ENCODE assay signal across 11 cellular contexts in genomic region chr6:41288025-41288777, GRCh38. TPM values are rescaled to one million over a fixed set of nuclear protein-coding genes. Genes with fewer than 3 reads are reported as not detected.
DNase-seq lines count a peak whose midpoint lies in the region; ATAC-seq, FAIRE-seq and TF ChIP-seq lines count a peak whose summit lies in the region.
"Had no signal": no experiment of that assay in that cellular context is flagged by ENCODE, and none has a peak within 500 bp of the region (broad histone marks: within the 10 kb centered on the region; RNA-seq: fewer than 3 reads in every experiment).

No MANE protein-coding gene starts in this region.

- H3K36me3 ChIP-seq in small intestine (ENCODE audit: control insufficient read depth in 2 of 2, insufficient read depth in 2 of 2, low read length in 2 of 2) (no peaks in the 10 kb centered on the region), uterus (no peaks in the 10 kb centered on the region), colonic mucosa (no peaks in the 10 kb centered on the region)

- 13 to 30% (median 22%) methylated on average over 6 of the region's 6 CpGs for WGBS in small intestine, 3 donors

- no peak overlapping the region for H3K27ac ChIP-seq in small intestine (ENCODE audit: low read depth in 1 of 2, low read length in 1 of 2)
- H3K27ac ChIP-seq in uterus = no peak overlapping the region
- H3K27ac ChIP-seq in colonic mucosa = no peak overlapping the region

- TF ChIP-seq CTCF in activated B cell treated with CpG ODN at 0.5 μM for 24 hours (IDR thresholded peaks at IDR 0.05) (no peak), uterus (IDR thresholded peaks at IDR 0.05) (no peak), colonic mucosa (IDR thresholded peaks at IDR 0.05) (no peak)

- no peaks in the 10 kb centered on the region for H3K9me3 Mint-ChIP-seq in activated B cell treated with CpG ODN at 0.5 μM for 24 hours

- no peak overlapping the region for H3K4me3 Mint-ChIP-seq in activated B cell treated with CpG ODN at 0.5 μM for 24 hours

- no peaks in the 10 kb centered on the region for H3K27me3 ChIP-seq in small intestine (ENCODE audit: control insufficient read depth in 2 of 2, insufficient read depth in 2 of 2, low read length in 2 of 2)
- H3K27me3 ChIP-seq in uterus = no peaks in the 10 kb centered on the region
- H3K27me3 ChIP-seq in colonic mucosa = no peaks in the 10 kb centered on the region

- H3K4me1 Mint-ChIP-seq in activated B cell treated with CpG ODN at 0.5 μM for 24 hours = peaks cover 6% of the 10 kb centered on the region

- FAIRE-seq in small intestine (lab: Jason Lieb, UNC) = no peak

- no peak overlapping the region for H3K9ac ChIP-seq in colonic mucosa (ENCODE audit: low read depth in 2 of 2, low read length in 2 of 2)

- no peaks in the 10 kb centered on the region for H3K4me1 ChIP-seq in small intestine (ENCODE audit: control insufficient read depth in 2 of 2, insufficient read depth in 1 of 2, low read depth in 1 of 2, low read length in 1 of 2)
- H3K4me1 ChIP-seq in uterus = no peaks in the 10 kb centered on the region
- H3K4me1 ChIP-seq in colonic mucosa = no peaks in the 10 kb centered on the region

- CTCF ChIA-PET in activated B cell treated with CpG ODN at 0.5 μM for 24 hours (lab: Charles Lee) = no interaction called here

- ATAC-seq in GM18861 (IDR thresholded peaks at IDR 0.05; ENCODE audit: unreplicated experiment) = peak; percentile 68
- ATAC-seq in activated B cell treated with CpG ODN at 0.5 μM for 24 hours (ENCODE audit: low read depth) = peak; percentile 34

- DNase-seq in NAMALWA (ENCODE audit: low spot score) (peak; percentile 29), activated B cell treated with CpG ODN at 0.5 μM for 24 hours (no peak), small intestine (peak; percentile 53), erythroblast (lab: John Stamatoyannopoulos, UW) (no peak), uterus (no peak), NCI-H446 treated with DMSO at 0.1 percent for 48 hours (lab: John Stamatoyannopoulos, UW) (no peak), colonic mucosa (no peak)
- DNase-seq: stimulated activated CD4-positive, alpha-beta T cell treated with anti-CD3 and anti-CD28 coated beads, Interleukin-4, amount 100 ng/mL, for 4 hours had no signal

- intact Hi-C loops in activated B cell treated with CpG ODN at 0.5 μM for 24 hours (cut with micrococcal nuclease) (no loop called here), uterus (cut with DNase I; ENCODE audit: low total_unique reads) (no loop called here), colonic mucosa (cut with DNase I) (no loop called here)

- no peaks in the 10 kb centered on the region for H3K9me3 ChIP-seq in small intestine (ENCODE audit: control insufficient read depth, low read depth)
- no peaks in the 10 kb centered on the region for H3K9me3 ChIP-seq in uterus
- no peaks in the 10 kb centered on the region for H3K9me3 ChIP-seq in colonic mucosa

- TF ChIP-seq POLR2A in erythroblast (IDR thresholded peaks at IDR 0.05; ENCODE audit: low read length) (no peak), uterus (IDR thresholded peaks at IDR 0.05) (no peak)

- peaks cover 4% of the 10 kb centered on the region for H3K27me3 Mint-ChIP-seq in activated B cell treated with CpG ODN at 0.5 μM for 24 hours

- no peak overlapping the region for H3K4me3 ChIP-seq in small intestine (ENCODE audit: low read depth in 1 of 2, low read length in 2 of 2)
- H3K4me3 ChIP-seq in uterus = no peak overlapping the region
- no peak overlapping the region for H3K4me3 ChIP-seq in colonic mucosa

- peak overlapping the region; percentile 24 for H3K27ac Mint-ChIP-seq in activated B cell treated with CpG ODN at 0.5 μM for 24 hours

- POLR2A ChIA-PET in activated B cell treated with CpG ODN at 0.5 μM for 24 hours (lab: Charles Lee) = no interaction called here

- no peaks in the 10 kb centered on the region for H3K36me3 Mint-ChIP-seq in activated B cell treated with CpG ODN at 0.5 μM for 24 hours (ENCODE audit: low read depth)

RNA-seq across cellular contexts. Expression of gene TREM1, which starts 1.7 kb away (rescaled TPM):
- total RNA-seq in activated B cell treated with CpG ODN at 0.5 μM for 24 hours (0.81 TPM in 1 of 2 replicates, not detected in the other), uterus (10 to 100 TPM in 1 of 4 donors, 1 to 10 TPM in 1, under 1 TPM in 2; 0.26 to 30.6 (median 1.1) TPM), colonic mucosa (1 to 10 TPM in 1 of 2 donors, not detected in 1; 1.4 TPM)
- 1 to 10 TPM in 2 of 3 donors, not detected in 1; 1.1 to 1.8 TPM for polyA plus RNA-seq in small intestine
- total RNA-seq: T-helper 2 cell treated with Interferon-gamma antibody and Interleukin-4, amounts not matched to agents 100 ng/mL and 5 ng/mL, for 36 hours had no signal

RNA-seq across cellular contexts. Expression of gene NCR2, which starts 47.2 kb away (rescaled TPM):
- total RNA-seq in activated B cell treated with CpG ODN at 0.5 μM for 24 hours (not detected in 2 replicates), uterus (not detected), colonic mucosa (not detected)
- not detected for polyA plus RNA-seq in small intestine
- total RNA-seq: kidney epithelial cell; T-helper 2 cell treated with Interferon-gamma antibody and Interleukin-4, amounts not matched to agents 100 ng/mL and 5 ng/mL, for 36 hours had no signal

Comparison
In these comparisons a context has a peak if more than half of its experiments do, and no peak if none do; other contexts are left out.
1. DNase-seq: peak in NAMALWA (single experiment) and small intestine (single experiment); none in activated B cell treated with CpG ODN at 0.5 μM for 24 hours (single experiment), erythroblast (0 of 2), uterus (0 of 2), NCI-H446 treated with DMSO at 0.1 percent for 48 hours (single experiment) and colonic mucosa (single experiment).